1 cellular context compared by ENCODE assay signal in genomic region chr1:161357073-161357472, GRCh38.
TF ChIP-seq lines count a peak whose summit lies in the region.

No MANE protein-coding gene starts in this region.

TF ChIP-seq in GM12878, 131 proteins besides CTCF, POLR2A, EP300 and RAD21:
- no peak for TF ChIP-seq ZBED1 (IDR thresholded peaks at IDR 0.05; ENCODE audit: borderline replicate concordance)
- TF ChIP-seq SPI1 (IDR thresholded peaks at IDR 0.05; ENCODE audit: borderline replicate concordance, insufficient read depth, low read depth, low read length): no peak
- TF ChIP-seq BACH1 (IDR thresholded peaks at IDR 0.05; ENCODE audit: borderline replicate concordance): no peak
